ENCODE assay signal across 1 cellular context in the genomic region with DNA sequence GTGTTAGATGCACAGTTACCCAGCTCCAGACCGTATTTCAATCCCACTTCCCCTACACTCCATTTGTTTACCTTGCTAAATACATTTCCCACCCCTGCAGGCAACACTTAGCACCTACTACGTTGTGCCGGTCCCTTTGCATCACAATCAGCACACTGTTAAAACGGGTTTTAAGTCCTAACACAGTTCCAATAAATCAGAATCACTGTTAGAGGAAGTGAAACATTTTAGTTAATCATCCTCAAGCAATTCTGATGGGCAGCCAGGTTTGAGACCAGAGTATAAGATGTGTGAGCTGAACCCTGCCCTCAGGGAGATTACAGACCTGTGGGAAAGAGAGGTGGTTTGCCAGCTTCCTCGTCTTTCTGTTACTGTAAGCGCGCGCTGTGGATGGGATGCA.
A peak's percentile ranks its signal among the peaks of the same experiment; 100 is the strongest.
TF ChIP-seq lines count a peak whose summit lies in the region.

No MANE protein-coding gene starts in this region.

TF ChIP-seq in H1, 55 proteins besides CTCF, POLR2A, EP300 and RAD21:
- TF ChIP-seq, protein P1, sequence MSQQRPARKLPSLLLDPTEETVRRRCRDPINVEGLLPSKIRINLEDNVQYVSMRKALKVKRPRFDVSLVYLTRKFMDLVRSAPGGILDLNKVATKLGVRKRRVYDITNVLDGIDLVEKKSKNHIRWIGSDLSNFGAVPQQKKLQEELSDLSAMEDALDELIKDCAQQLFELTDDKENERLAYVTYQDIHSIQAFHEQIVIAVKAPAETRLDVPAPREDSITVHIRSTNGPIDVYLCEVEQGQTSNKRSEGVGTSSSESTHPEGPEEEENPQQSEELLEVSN (IDR thresholded peaks at IDR 0.05), result no peak
- no peak for TF ChIP-seq SUZ12 (IDR thresholded peaks at IDR 0.05; ENCODE audit: low read length)
- TF ChIP-seq POLR2AphosphoS5 (IDR thresholded peaks at IDR 0.05; ENCODE audit: low read depth, low read length), result no peak; the same call in 1 of the 2 replicates
- no peak for TF ChIP-seq SIX5 (IDR thresholded peaks at IDR 0.05; ENCODE audit: low read depth, low read length)
- TF ChIP-seq CBX8 (IDR thresholded peaks at IDR 0.05; ENCODE audit: borderline replicate concordance, low read depth, low read length), result no peak
- no peak for TF ChIP-seq HDAC2 (IDR thresholded peaks at IDR 0.05; ENCODE audit: borderline replicate concordance in 1 of 2, low read depth in 2 of 2, low read length in 2 of 2)
- TF ChIP-seq ZNF274 (IDR thresholded peaks at IDR 0.05; ENCODE audit: borderline replicate concordance, extremely low read depth, low read length), result no peak
- TF ChIP-seq GABPA (IDR thresholded peaks at IDR 0.05; ENCODE audit: borderline replicate concordance, insufficient read depth, low read length), result no peak
- TF ChIP-seq CREB1 (IDR thresholded peaks at IDR 0.05), result no peak
- no peak for TF ChIP-seq TAF1 (IDR thresholded peaks at IDR 0.05; ENCODE audit: low read depth, low read length)
- no peak for TF ChIP-seq TCF12 (IDR thresholded peaks at IDR 0.05; ENCODE audit: low read depth, low read length)
- TF ChIP-seq SIN3A (conservative IDR thresholded peaks at IDR 0.05 in 1 of 2, IDR thresholded peaks at IDR 0.05 in 1 of 2; ENCODE audit: low read depth in 1 of 2, low read length in 2 of 2), result 0 out of 4 replicates have a peak, but pooled peaks of 1 of the 2 experiments have one; percentile 22
- TF ChIP-seq, protein P2, sequence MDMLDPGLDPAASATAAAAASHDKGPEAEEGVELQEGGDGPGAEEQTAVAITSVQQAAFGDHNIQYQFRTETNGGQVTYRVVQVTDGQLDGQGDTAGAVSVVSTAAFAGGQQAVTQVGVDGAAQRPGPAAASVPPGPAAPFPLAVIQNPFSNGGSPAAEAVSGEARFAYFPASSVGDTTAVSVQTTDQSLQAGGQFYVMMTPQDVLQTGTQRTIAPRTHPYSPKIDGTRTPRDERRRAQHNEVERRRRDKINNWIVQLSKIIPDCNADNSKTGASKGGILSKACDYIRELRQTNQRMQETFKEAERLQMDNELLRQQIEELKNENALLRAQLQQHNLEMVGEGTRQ (IDR thresholded peaks at IDR 0.05; ENCODE audit: low read length), result 0 out of 2 replicates have a peak, but pooled peaks have one; percentile 5
- TF ChIP-seq SP1 (IDR thresholded peaks at IDR 0.05; ENCODE audit: low read depth, low read length), result no peak; the same call in 1 of the 2 replicates
- TF ChIP-seq POU5F1 (IDR thresholded peaks at IDR 0.05; ENCODE audit: low read depth, low read length), result 0 out of 2 replicates have a peak, but pooled peaks have one; percentile 69
- no peak for TF ChIP-seq CHD2 (IDR thresholded peaks at IDR 0.05; ENCODE audit: low read length)
- TF ChIP-seq ASH2L (IDR thresholded peaks at IDR 0.05; ENCODE audit: low read length), result no peak
- no peak for TF ChIP-seq KDM1A (IDR thresholded peaks at IDR 0.05; ENCODE audit: borderline replicate concordance, low read length)
- TF ChIP-seq SAP30 (IDR thresholded peaks at IDR 0.05; ENCODE audit: insufficient read depth, insufficient replicate concordance, low read length), result no peak
- no peak for TF ChIP-seq BCL11A (IDR thresholded peaks at IDR 0.05; ENCODE audit: low read depth in 2 of 2, low read length in 2 of 2)
- no peak for TF ChIP-seq CHD1 (IDR thresholded peaks at IDR 0.05; ENCODE audit: low read depth, low read length)
- TF ChIP-seq SP2 (IDR thresholded peaks at IDR 0.05; ENCODE audit: low read length), result no peak
- no peak for TF ChIP-seq GTF2F1 (IDR thresholded peaks at IDR 0.05; ENCODE audit: borderline replicate concordance, low read depth, low read length)
- no peak for TF ChIP-seq KDM4A (IDR thresholded peaks at IDR 0.05; ENCODE audit: low read depth, low read length, severe bottlenecking)
- TF ChIP-seq RBBP5 (IDR thresholded peaks at IDR 0.05; ENCODE audit: borderline replicate concordance, low read depth, low read length), result no peak
- TF ChIP-seq PHF8 (conservative IDR thresholded peaks at IDR 0.05; ENCODE audit: low read depth, low read length), result no peak
- TF ChIP-seq, protein P3, sequence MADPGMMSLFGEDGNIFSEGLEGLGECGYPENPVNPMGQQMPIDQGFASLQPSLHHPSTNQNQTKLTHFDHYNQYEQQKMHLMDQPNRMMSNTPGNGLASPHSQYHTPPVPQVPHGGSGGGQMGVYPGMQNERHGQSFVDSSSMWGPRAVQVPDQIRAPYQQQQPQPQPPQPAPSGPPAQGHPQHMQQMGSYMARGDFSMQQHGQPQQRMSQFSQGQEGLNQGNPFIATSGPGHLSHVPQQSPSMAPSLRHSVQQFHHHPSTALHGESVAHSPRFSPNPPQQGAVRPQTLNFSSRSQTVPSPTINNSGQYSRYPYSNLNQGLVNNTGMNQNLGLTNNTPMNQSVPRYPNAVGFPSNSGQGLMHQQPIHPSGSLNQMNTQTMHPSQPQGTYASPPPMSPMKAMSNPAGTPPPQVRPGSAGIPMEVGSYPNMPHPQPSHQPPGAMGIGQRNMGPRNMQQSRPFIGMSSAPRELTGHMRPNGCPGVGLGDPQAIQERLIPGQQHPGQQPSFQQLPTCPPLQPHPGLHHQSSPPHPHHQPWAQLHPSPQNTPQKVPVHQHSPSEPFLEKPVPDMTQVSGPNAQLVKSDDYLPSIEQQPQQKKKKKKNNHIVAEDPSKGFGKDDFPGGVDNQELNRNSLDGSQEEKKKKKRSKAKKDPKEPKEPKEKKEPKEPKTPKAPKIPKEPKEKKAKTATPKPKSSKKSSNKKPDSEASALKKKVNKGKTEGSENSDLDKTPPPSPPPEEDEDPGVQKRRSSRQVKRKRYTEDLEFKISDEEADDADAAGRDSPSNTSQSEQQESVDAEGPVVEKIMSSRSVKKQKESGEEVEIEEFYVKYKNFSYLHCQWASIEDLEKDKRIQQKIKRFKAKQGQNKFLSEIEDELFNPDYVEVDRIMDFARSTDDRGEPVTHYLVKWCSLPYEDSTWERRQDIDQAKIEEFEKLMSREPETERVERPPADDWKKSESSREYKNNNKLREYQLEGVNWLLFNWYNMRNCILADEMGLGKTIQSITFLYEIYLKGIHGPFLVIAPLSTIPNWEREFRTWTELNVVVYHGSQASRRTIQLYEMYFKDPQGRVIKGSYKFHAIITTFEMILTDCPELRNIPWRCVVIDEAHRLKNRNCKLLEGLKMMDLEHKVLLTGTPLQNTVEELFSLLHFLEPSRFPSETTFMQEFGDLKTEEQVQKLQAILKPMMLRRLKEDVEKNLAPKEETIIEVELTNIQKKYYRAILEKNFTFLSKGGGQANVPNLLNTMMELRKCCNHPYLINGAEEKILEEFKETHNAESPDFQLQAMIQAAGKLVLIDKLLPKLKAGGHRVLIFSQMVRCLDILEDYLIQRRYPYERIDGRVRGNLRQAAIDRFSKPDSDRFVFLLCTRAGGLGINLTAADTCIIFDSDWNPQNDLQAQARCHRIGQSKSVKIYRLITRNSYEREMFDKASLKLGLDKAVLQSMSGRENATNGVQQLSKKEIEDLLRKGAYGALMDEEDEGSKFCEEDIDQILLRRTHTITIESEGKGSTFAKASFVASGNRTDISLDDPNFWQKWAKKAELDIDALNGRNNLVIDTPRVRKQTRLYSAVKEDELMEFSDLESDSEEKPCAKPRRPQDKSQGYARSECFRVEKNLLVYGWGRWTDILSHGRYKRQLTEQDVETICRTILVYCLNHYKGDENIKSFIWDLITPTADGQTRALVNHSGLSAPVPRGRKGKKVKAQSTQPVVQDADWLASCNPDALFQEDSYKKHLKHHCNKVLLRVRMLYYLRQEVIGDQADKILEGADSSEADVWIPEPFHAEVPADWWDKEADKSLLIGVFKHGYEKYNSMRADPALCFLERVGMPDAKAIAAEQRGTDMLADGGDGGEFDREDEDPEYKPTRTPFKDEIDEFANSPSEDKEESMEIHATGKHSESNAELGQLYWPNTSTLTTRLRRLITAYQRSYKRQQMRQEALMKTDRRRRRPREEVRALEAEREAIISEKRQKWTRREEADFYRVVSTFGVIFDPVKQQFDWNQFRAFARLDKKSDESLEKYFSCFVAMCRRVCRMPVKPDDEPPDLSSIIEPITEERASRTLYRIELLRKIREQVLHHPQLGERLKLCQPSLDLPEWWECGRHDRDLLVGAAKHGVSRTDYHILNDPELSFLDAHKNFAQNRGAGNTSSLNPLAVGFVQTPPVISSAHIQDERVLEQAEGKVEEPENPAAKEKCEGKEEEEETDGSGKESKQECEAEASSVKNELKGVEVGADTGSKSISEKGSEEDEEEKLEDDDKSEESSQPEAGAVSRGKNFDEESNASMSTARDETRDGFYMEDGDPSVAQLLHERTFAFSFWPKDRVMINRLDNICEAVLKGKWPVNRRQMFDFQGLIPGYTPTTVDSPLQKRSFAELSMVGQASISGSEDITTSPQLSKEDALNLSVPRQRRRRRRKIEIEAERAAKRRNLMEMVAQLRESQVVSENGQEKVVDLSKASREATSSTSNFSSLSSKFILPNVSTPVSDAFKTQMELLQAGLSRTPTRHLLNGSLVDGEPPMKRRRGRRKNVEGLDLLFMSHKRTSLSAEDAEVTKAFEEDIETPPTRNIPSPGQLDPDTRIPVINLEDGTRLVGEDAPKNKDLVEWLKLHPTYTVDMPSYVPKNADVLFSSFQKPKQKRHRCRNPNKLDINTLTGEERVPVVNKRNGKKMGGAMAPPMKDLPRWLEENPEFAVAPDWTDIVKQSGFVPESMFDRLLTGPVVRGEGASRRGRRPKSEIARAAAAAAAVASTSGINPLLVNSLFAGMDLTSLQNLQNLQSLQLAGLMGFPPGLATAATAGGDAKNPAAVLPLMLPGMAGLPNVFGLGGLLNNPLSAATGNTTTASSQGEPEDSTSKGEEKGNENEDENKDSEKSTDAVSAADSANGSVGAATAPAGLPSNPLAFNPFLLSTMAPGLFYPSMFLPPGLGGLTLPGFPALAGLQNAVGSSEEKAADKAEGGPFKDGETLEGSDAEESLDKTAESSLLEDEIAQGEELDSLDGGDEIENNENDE (IDR thresholded peaks at IDR 0.05; ENCODE audit: insufficient replicate concordance, low read length), result peak; percentile 29
- TF ChIP-seq TAF7 (optimal IDR thresholded peaks at IDR 0.05; ENCODE audit: borderline replicate concordance, low read depth, low read length), result no peak
- TF ChIP-seq YY1 (IDR thresholded peaks at IDR 0.05; ENCODE audit: low read depth, low read length), result no peak
- TF ChIP-seq CTBP2 (IDR thresholded peaks at IDR 0.05; ENCODE audit: borderline replicate concordance, insufficient read depth, insufficient read length, low read length), result no peak
- TF ChIP-seq CBX5 (IDR thresholded peaks at IDR 0.05; ENCODE audit: low read depth, low read length), result no peak
- no peak for TF ChIP-seq KDM5A (IDR thresholded peaks at IDR 0.05; ENCODE audit: low read length)
